ENCODE assay signal across 10 cellular contexts in genomic region chr11:67620621-67621020, GRCh38. TPM values are rescaled to one million over a fixed set of nuclear protein-coding genes. Genes with fewer than 3 reads are reported as not detected.
"Had no signal": no experiment of that assay in that cellular context is flagged by ENCODE, and none has a peak within 500 bp of the region (broad histone marks: within the 10 kb centered on the region; RNA-seq: fewer than 3 reads in every experiment).

No MANE protein-coding gene starts in this region.

RNA-seq across cellular contexts. Expression of gene TBX10, which starts 18.9 kb away (rescaled TPM):
- total RNA-seq: activated B cell treated with CpG ODN at 0.5 μM for 24 hours; activated CD4-positive, alpha-beta T cell treated with anti-CD3 and anti-CD28 coated beads, Interleukin-2, amount 10 ng/mL, durations not matched to agents 7 days and 5 days; epithelial cell of proximal tubule; gastroesophageal sphincter; left lung; prostate gland; T-helper 1 cell treated with Interleukin-12 subunit alpha and Interleukin-12 subunit beta and Interleukin-4 antibody, amounts not matched to agents 30 ng/mL and 1 ng/mL, for 36 hours; thyroid gland had no signal
- polyA plus RNA-seq: keratinocyte, SK-N-SH had no signal

RNA-seq across cellular contexts. Expression of gene ACY3, which starts 29.9 kb away (rescaled TPM):
- total RNA-seq: activated B cell treated with CpG ODN at 0.5 μM for 24 hours; epithelial cell of proximal tubule; gastroesophageal sphincter; T-helper 1 cell treated with Interleukin-12 subunit alpha and Interleukin-12 subunit beta and Interleukin-4 antibody, amounts not matched to agents 30 ng/mL and 1 ng/mL, for 36 hours; thyroid gland had no signal
- polyA plus RNA-seq: keratinocyte, SK-N-SH had no signal
